In the genomic region with DNA sequence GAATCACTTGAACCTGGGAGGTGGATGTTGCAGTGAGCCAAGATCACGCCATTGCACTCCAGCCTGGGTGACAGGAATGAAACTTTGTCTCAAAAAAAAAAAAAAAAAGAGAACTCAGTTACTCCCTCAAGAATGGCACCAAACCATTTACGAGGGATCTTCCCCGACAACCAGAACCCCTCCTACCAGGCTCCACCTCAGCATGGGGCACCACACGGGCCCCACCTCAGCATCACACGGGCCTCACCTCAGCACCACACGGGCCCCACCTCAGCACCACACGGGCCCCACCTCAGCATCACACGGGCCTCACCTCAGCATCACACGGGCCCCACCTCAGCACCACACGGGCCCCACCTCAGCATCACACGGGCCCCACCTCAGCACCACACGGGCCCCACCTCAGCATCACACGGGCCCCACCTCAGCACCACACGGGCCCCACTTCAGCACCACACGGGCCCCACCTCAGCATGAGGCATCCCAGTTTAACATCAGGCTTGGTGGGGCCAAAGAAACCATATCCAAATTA, we compare ENCODE assay signal across 7 cellular contexts. TPM values are rescaled to one million over a fixed set of nuclear protein-coding genes. Genes with fewer than 3 reads are reported as not detected.
A peak's percentile ranks its signal among the peaks of the same experiment; 100 is the strongest.
DNase-seq lines count a peak whose midpoint lies in the region; ATAC-seq and TF ChIP-seq lines count a peak whose summit lies in the region.
"Not testable (repeated sequence)": the region's sequence is repeated elsewhere in the genome, so short reads cannot be mapped to it uniquely, and the experiment has no call there.

No MANE protein-coding gene starts in this region.

- not testable (repeated sequence) for H3K9me3 Mint-ChIP-seq in CD14-positive monocyte; central memory CD8-positive, alpha-beta T cell; immature natural killer cell; stimulated activated naive B cell treated with anti-CD40 and anti-IgM and Interleukin-4, amounts not matched to agents 10 μg/mL and 1 μg/mL and 100 μg/mL, for 72 hours

- H3K18ac ChIP-seq in mesenchymal stem cell (ENCODE audit: low read depth in 1 of 2, low read length in 2 of 2), result not testable (repeated sequence)

- 95% methylated on average over 11 of the region's 15 CpGs for WGBS in mesenchymal stem cell

- intact Hi-C loops in CD14-positive monocyte (cut with micrococcal nuclease); posterior vena cava (cut with DNase I): not testable (repeated sequence)

- not testable (repeated sequence) for H3K27me3 Mint-ChIP-seq in CD14-positive monocyte (ENCODE audit: low read depth in 3 of 3); central memory CD8-positive, alpha-beta T cell; stimulated activated naive B cell treated with anti-CD40 and anti-IgM and Interleukin-4, amounts not matched to agents 10 μg/mL and 1 μg/mL and 100 μg/mL, for 72 hours
- H3K27me3 Mint-ChIP-seq in immature natural killer cell (ENCODE audit: low read depth in 3 of 3), result peaks cover 0 to 17% (median 2%) of the 10 kb centered on the region in 3 donors

- not testable (repeated sequence) for H3K9me3 ChIP-seq in DOHH2 (ENCODE audit: control insufficient read depth, insufficient read depth, low read length); mesenchymal stem cell (ENCODE audit: control insufficient read depth, low read length)

- not testable (repeated sequence) for TF ChIP-seq CTCF in CD14-positive monocyte (IDR thresholded peaks at IDR 0.05); DOHH2 (IDR thresholded peaks at IDR 0.05; ENCODE audit: low read depth, low read length, poor library complexity, severe bottlenecking)

- H3K79me1 ChIP-seq in mesenchymal stem cell (replicated peaks; ENCODE audit: low read length, poor library complexity, severe bottlenecking), result peaks cover 12% of the 10 kb centered on the region

- H3K4ac ChIP-seq in mesenchymal stem cell (ENCODE audit: low read depth in 1 of 2, low read length in 2 of 2), result not testable (repeated sequence)

- H4K91ac ChIP-seq in mesenchymal stem cell (ENCODE audit: low read length), result peak overlapping the region; percentile 75

- H3K14ac ChIP-seq in mesenchymal stem cell (ENCODE audit: low read length in 2 of 2), result not testable (repeated sequence)

- H3K27ac Mint-ChIP-seq in CD14-positive monocyte, result peak overlapping the region; percentile 68 to 92 (median 87)
- H3K27ac Mint-ChIP-seq in central memory CD8-positive, alpha-beta T cell (ENCODE audit: low read depth), result peak overlapping the region; percentile 87
- peak overlapping the region; percentile 65 to 88 (median 79) for H3K27ac Mint-ChIP-seq in immature natural killer cell
- H3K27ac Mint-ChIP-seq in stimulated activated naive B cell treated with anti-CD40 and anti-IgM and Interleukin-4, amounts not matched to agents 10 μg/mL and 1 μg/mL and 100 μg/mL, for 72 hours, result peak overlapping the region; percentile 70

- H3K9ac ChIP-seq in mesenchymal stem cell (ENCODE audit: low read length), result not testable (repeated sequence)

- H2AFZ ChIP-seq in mesenchymal stem cell (ENCODE audit: low read depth, low read length), result not testable (repeated sequence)

- not testable (repeated sequence) for H3K27me3 ChIP-seq in DOHH2 (ENCODE audit: control insufficient read depth, low read length); mesenchymal stem cell (ENCODE audit: control insufficient read depth in 1 of 2, insufficient read depth in 1 of 2, low read length in 2 of 2)

- H4K8ac ChIP-seq in mesenchymal stem cell (ENCODE audit: low read length), result not testable (repeated sequence)

- ATAC-seq in central memory CD8-positive, alpha-beta T cell (replicated peaks; ENCODE audit: extremely low read depth, poor library complexity, severe bottlenecking), result peak; percentile 70
- ATAC-seq in stimulated activated naive B cell treated with anti-CD40 and anti-IgM and Interleukin-4, amounts not matched to agents 10 μg/mL and 1 μg/mL and 100 μg/mL, for 72 hours (replicated peaks), result not testable (repeated sequence)

- not testable (repeated sequence) for H4K20me1 ChIP-seq in DOHH2 (ENCODE audit: control insufficient read depth, insufficient read depth, low read depth, low read length)

- peak overlapping the region; percentile 74 for H3K27ac ChIP-seq in DOHH2 (ENCODE audit: low read depth, low read length)
- H3K27ac ChIP-seq in mesenchymal stem cell (ENCODE audit: low read length, poor library complexity, severe bottlenecking), result not testable (repeated sequence)

- H2BK15ac ChIP-seq in mesenchymal stem cell (ENCODE audit: low read depth, poor library complexity, severe bottlenecking), result not testable (repeated sequence)

- H3K4me3 ChIP-seq in DOHH2 (ENCODE audit: low read length), result peak overlapping the region; percentile 51
- not testable (repeated sequence) for H3K4me3 ChIP-seq in mesenchymal stem cell (ENCODE audit: insufficient read depth in 1 of 2, low read depth in 1 of 2, low read length in 2 of 2)

- not testable (repeated sequence) for H2AK5ac ChIP-seq in mesenchymal stem cell (ENCODE audit: low read length, severe bottlenecking)

- H3K79me2 ChIP-seq in DOHH2 (ENCODE audit: control insufficient read depth, low read length), result peaks cover 48% of the 10 kb centered on the region

- H2BK120ac ChIP-seq in mesenchymal stem cell (ENCODE audit: low read depth, low read length), result not testable (repeated sequence)

- not testable (repeated sequence) for H2BK12ac ChIP-seq in mesenchymal stem cell (ENCODE audit: low read length in 2 of 2)

- H3K4me1 ChIP-seq in DOHH2 (ENCODE audit: control insufficient read depth, low read length), result peaks cover 31% of the 10 kb centered on the region
- H3K4me1 ChIP-seq in mesenchymal stem cell (ENCODE audit: control insufficient read depth, insufficient read depth, low read depth, low read length), result not testable (repeated sequence)

- peaks cover 18% of the 10 kb centered on the region for H3F3A ChIP-seq in DOHH2 (ENCODE audit: control insufficient read depth, insufficient read depth)

- H3K23ac ChIP-seq in mesenchymal stem cell (ENCODE audit: low read length in 2 of 2), result not testable (repeated sequence)

- H3K4me2 ChIP-seq in DOHH2 (ENCODE audit: low read length), result peak overlapping the region; percentile 68
- not testable (repeated sequence) for H3K4me2 ChIP-seq in mesenchymal stem cell (ENCODE audit: low read length, poor library complexity, severe bottlenecking)

- H3K36me3 ChIP-seq in DOHH2 (ENCODE audit: control insufficient read depth, low read length) (peaks cover 50% of the 10 kb centered on the region), mesenchymal stem cell (ENCODE audit: control insufficient read depth in 1 of 2, insufficient read depth in 2 of 2, low read depth in 1 of 2, low read length in 2 of 2) (peaks cover 38 to 43% of the 10 kb centered on the region in 2 experiments)

- H3K36me3 Mint-ChIP-seq in CD14-positive monocyte (peaks cover 22 to 59% of the 10 kb centered on the region in 2 donors), immature natural killer cell (peaks cover 0 to 12% (median 9%) of the 10 kb centered on the region in 3 donors)
- H3K36me3 Mint-ChIP-seq in central memory CD8-positive, alpha-beta T cell (ENCODE audit: insufficient read depth), result not testable (repeated sequence)
- H3K36me3 Mint-ChIP-seq in stimulated activated naive B cell treated with anti-CD40 and anti-IgM and Interleukin-4, amounts not matched to agents 10 μg/mL and 1 μg/mL and 100 μg/mL, for 72 hours, result peaks cover 25% of the 10 kb centered on the region in 2 donors

- H3K4me3 Mint-ChIP-seq in CD14-positive monocyte, result peak overlapping the region in 1 of 2 donors; percentile 31
- not testable (repeated sequence) for H3K4me3 Mint-ChIP-seq in central memory CD8-positive, alpha-beta T cell
- peak overlapping the region in 4 of 5 donors; percentile 10 to 59 (median 26) for H3K4me3 Mint-ChIP-seq in immature natural killer cell
- peak overlapping the region in 1 of 2 donors; percentile 32 for H3K4me3 Mint-ChIP-seq in stimulated activated naive B cell treated with anti-CD40 and anti-IgM and Interleukin-4, amounts not matched to agents 10 μg/mL and 1 μg/mL and 100 μg/mL, for 72 hours

- not testable (repeated sequence) for DNase-seq in CD14-positive monocyte (ENCODE audit: low spot score); central memory CD8-positive, alpha-beta T cell (ENCODE audit: low spot score in 2 of 2); mesenchymal stem cell; stimulated activated naive B cell treated with anti-CD40 and anti-IgM and Interleukin-4, amounts not matched to agents 10 μg/mL and 1 μg/mL and 100 μg/mL, for 72 hours
- DNase-seq in immature natural killer cell (peak; percentile 40 to 70 (median 53)), posterior vena cava (ENCODE audit: low spot score) (peak; percentile 35)

- H3K4me1 Mint-ChIP-seq in CD14-positive monocyte (peaks cover 38% of the 10 kb centered on the region), immature natural killer cell (peaks cover 18 to 28% of the 10 kb centered on the region in 2 donors)
- H3K4me1 Mint-ChIP-seq in central memory CD8-positive, alpha-beta T cell, result peaks cover 18% of the 10 kb centered on the region
- peaks cover 7 to 17% of the 10 kb centered on the region in 2 donors for H3K4me1 Mint-ChIP-seq in stimulated activated naive B cell treated with anti-CD40 and anti-IgM and Interleukin-4, amounts not matched to agents 10 μg/mL and 1 μg/mL and 100 μg/mL, for 72 hours

- not testable (repeated sequence) for H2BK5ac ChIP-seq in mesenchymal stem cell (ENCODE audit: low read depth, low read length, poor library complexity, severe bottlenecking)

- H3K9me2 ChIP-seq in DOHH2 (replicated peaks; ENCODE audit: control insufficient read depth, low read length), result not testable (repeated sequence)

RNA-seq across cellular contexts. Expression of gene PPP6R2, which starts 38.0 kb away (rescaled TPM):
- polyA plus RNA-seq in CD14-positive monocyte (10 to 100 TPM in 1 of 2 donors, 1 to 10 TPM in 1; 9.1 to 10.3 TPM), immature natural killer cell (10 to 100 TPM; 13.5 to 43.5 (median 19.6) TPM)
- 23.0 TPM for polyA plus RNA-seq in mesenchymal stem cell (2013, experiment 1 of 2)
- 22.9 TPM for polyA plus RNA-seq in mesenchymal stem cell (2013, experiment 2 of 2)
- total RNA-seq in posterior vena cava, result 10 to 100 TPM; 35.3 to 36.0 TPM

RNA-seq across cellular contexts. Expression of gene DENND6B, which starts 54.3 kb away (rescaled TPM):
- polyA plus RNA-seq in CD14-positive monocyte (1 to 10 TPM; 1.7 to 2.1 TPM), immature natural killer cell (under 1 TPM in 2 of 3 donors, not detected in 1; 0.23 to 0.34 TPM)
- polyA plus RNA-seq in mesenchymal stem cell (2013, experiment 1 of 2), result 4.2 TPM
- 3.7 TPM for polyA plus RNA-seq in mesenchymal stem cell (2013, experiment 2 of 2)
- total RNA-seq in posterior vena cava, result 1 to 10 TPM; 2.1 to 2.5 TPM
